19 cellular contexts compared by ENCODE assay signal in the genomic region with DNA sequence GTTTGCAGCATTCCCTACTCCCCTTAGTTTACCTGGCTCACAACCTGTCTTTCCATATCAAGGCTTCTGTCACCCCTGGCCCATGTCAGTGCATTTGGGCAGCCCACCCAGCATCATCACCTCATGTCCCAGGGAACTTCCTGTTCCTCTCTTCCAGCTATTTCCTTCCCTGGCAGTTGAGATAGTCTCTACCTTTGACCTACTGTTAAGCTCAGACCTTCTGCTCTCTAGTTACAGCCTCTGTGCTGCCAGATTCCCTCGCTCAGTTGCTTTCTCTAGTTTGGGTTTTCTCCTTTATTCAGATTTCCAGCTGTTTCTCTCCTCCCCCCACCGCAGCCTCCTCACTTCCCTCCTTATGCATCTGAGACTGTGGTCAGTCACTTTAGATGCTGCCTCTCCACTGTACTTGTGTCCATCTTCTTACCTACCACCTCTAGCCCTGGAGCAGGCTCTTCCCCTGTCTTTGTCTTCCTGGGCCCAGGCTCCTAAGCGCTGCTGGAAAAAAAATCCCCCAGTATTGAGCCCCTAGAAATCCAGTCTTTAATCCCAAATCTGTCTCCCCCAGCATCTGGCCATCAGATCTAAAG. TPM values are rescaled to one million over a fixed set of nuclear protein-coding genes. Genes with fewer than 3 reads are reported as not detected.
DNase-seq lines count a peak whose midpoint lies in the region; ATAC-seq, FAIRE-seq and TF ChIP-seq lines count a peak whose summit lies in the region.
"Had no signal": no experiment of that assay in that cellular context is flagged by ENCODE, and none has a peak within 500 bp of the region (broad histone marks: within the 10 kb centered on the region; RNA-seq: fewer than 3 reads in every experiment).

No MANE protein-coding gene starts in this region.

- peak overlapping the region in 1 of 2 donors; percentile 24 for H3K27ac ChIP-seq in right atrium auricular region
- H3K27ac ChIP-seq in endothelial cell of umbilical vein (ENCODE audit: insufficient read depth, low read depth, low read length), result peak overlapping the region; percentile 34
- no peak overlapping the region for H3K27ac ChIP-seq in mesendoderm (ENCODE audit: low read depth, low read length)
- H3K27ac ChIP-seq in aorta (ENCODE audit: low read depth in 1 of 2, low read length in 2 of 2), result no peak overlapping the region
- H3K27ac ChIP-seq in foreskin keratinocyte, result no peak overlapping the region
- H3K27ac ChIP-seq: A549, tibial nerve had no signal

- H3K4me1 ChIP-seq in right atrium auricular region (peaks cover 0 to 65% of the 10 kb centered on the region in 2 donors), endothelial cell of umbilical vein (ENCODE audit: control insufficient read depth, extremely low read depth, insufficient read depth, low read length) (peaks cover 48% of the 10 kb centered on the region), mesendoderm (ENCODE audit: control insufficient read depth, low read depth, low read length) (no peaks in the 10 kb centered on the region), aorta (ENCODE audit: control insufficient read depth in 1 of 2, insufficient read depth in 2 of 2, low read length in 2 of 2) (peaks cover 4 to 7% of the 10 kb centered on the region in 2 donors), foreskin keratinocyte (peaks cover 31% of the 10 kb centered on the region)
- H3K4me1 ChIP-seq: A549, breast epithelium had no signal

- TF ChIP-seq CTCF in right atrium auricular region (IDR thresholded peaks at IDR 0.05), result no peak
- TF ChIP-seq CTCF in endothelial cell of umbilical vein (IDR thresholded peaks at IDR 0.05; ENCODE audit: extremely low read depth in 1 of 2, insufficient read depth in 1 of 2, low read depth in 1 of 2, low read length in 2 of 2), result no peak
- no peak for TF ChIP-seq CTCF in foreskin keratinocyte (conservative IDR thresholded peaks at IDR 0.05)

- in situ Hi-C loops in ACHN (cut with HindIII; ENCODE audit: low pct_ligation_motif_present, low pct_unique_long_range_greater_than_20kb, low sequenced_read_pairs), result no loop called here

- no peak overlapping the region for H3K9ac ChIP-seq in endothelial cell of umbilical vein (replicated peaks; ENCODE audit: extremely low read depth, insufficient read depth, low read length)
- H3K9ac ChIP-seq in mesendoderm (ENCODE audit: low read length), result no peak overlapping the region

- no peaks in the 10 kb centered on the region for H3K36me3 ChIP-seq in right atrium auricular region
- H3K36me3 ChIP-seq in endothelial cell of umbilical vein (ENCODE audit: control insufficient read depth in 2 of 2, extremely low read depth in 1 of 2, insufficient read depth in 2 of 2, low read length in 2 of 2), result no peaks in the 10 kb centered on the region
- H3K36me3 ChIP-seq in mesendoderm (ENCODE audit: control insufficient read depth, insufficient read depth, low read length), result no peaks in the 10 kb centered on the region
- H3K36me3 ChIP-seq in aorta (ENCODE audit: control insufficient read depth in 1 of 2, insufficient read depth in 2 of 2, low read length in 1 of 2), result no peaks in the 10 kb centered on the region
- H3K36me3 ChIP-seq: breast epithelium, tibial nerve had no signal

- no peak overlapping the region for H2BK5ac ChIP-seq in mesendoderm (ENCODE audit: low read length)

- H2AK5ac ChIP-seq in mesendoderm (ENCODE audit: low read length), result no peak overlapping the region

- peaks cover 28% of the 10 kb centered on the region for H3K4me1 Mint-ChIP-seq in activated CD4-positive, alpha-beta T cell treated with anti-CD3 and anti-CD28 coated beads for 36 hours

- no peak for TF ChIP-seq POLR2A in endothelial cell of umbilical vein (IDR thresholded peaks at IDR 0.05; ENCODE audit: low read depth, low read length)

- H3K36me3 Mint-ChIP-seq in activated CD4-positive, alpha-beta T cell treated with anti-CD3 and anti-CD28 coated beads for 36 hours (ENCODE audit: low read depth), result peaks cover 16% of the 10 kb centered on the region

- DNase-seq in Right ventricle myocardium superior (no peak), right atrium auricular region (ENCODE audit: low spot score) (no peak), endothelial cell of umbilical vein (ENCODE audit: low read depth, low spot score) (peak; percentile 37), mesendoderm (peak; percentile 30), aorta (no peak), foreskin keratinocyte (no peak), ACHN (no peak)
- DNase-seq in activated CD4-positive, alpha-beta T cell treated with anti-CD3 and anti-CD28 coated beads for 36 hours, result no peak
- DNase-seq: activated CD8-positive, alpha-beta T cell treated with anti-CD3 and anti-CD28 coated beads, Interleukin-2, amount 10 ng/mL, durations not matched to agents 7 days and 5 days; activated naive CD8-positive, alpha-beta T cell treated with anti-CD3 and anti-CD28 coated beads for 36 hours; activated T-cell treated with anti-CD3 and anti-CD28 coated beads, Interleukin-2, amount 50 U/mL, for 48 hours; erythroblast; NCI-H1417; NCI-H774; stimulated activated naive CD4-positive, alpha-beta T cell had no signal

- H3K27me3 ChIP-seq in right atrium auricular region, result no peaks in the 10 kb centered on the region
- no peaks in the 10 kb centered on the region for H3K27me3 ChIP-seq in endothelial cell of umbilical vein (ENCODE audit: control insufficient read depth in 2 of 2, insufficient read depth in 2 of 2, low read length in 2 of 2)
- no peaks in the 10 kb centered on the region for H3K27me3 ChIP-seq in mesendoderm (ENCODE audit: insufficient read depth, low read length, poor library complexity)
- H3K27me3 ChIP-seq in aorta (ENCODE audit: control insufficient read depth in 1 of 2, insufficient read depth in 2 of 2, low read length in 1 of 2), result no peaks in the 10 kb centered on the region
- no peaks in the 10 kb centered on the region for H3K27me3 ChIP-seq in foreskin keratinocyte
- H3K27me3 ChIP-seq: breast epithelium, tibial nerve had no signal

- ATAC-seq in Right ventricle myocardium superior (ENCODE audit: poor library complexity) (peak; percentile 43), aorta (ENCODE audit: low FRiP score) (peak; percentile 11), foreskin keratinocyte (no peak)
- ATAC-seq in activated CD4-positive, alpha-beta T cell treated with anti-CD3 and anti-CD28 coated beads for 36 hours, result no peak
- ATAC-seq: A549; activated CD8-positive, alpha-beta T cell treated with anti-CD3 and anti-CD28 coated beads, Interleukin-2, amount 10 ng/mL, durations not matched to agents 7 days and 5 days had no signal

- BruUV-seq in endothelial cell of umbilical vein (replicated peaks; lab: Mats Ljungman, UMichigan), result no TSS peak

- H4K20me1 ChIP-seq in endothelial cell of umbilical vein (replicated peaks; ENCODE audit: control insufficient read depth, extremely low read depth, insufficient read depth, low read length), result no peaks in the 10 kb centered on the region

- no CpG with 5 or more reads among the region's 3 CpGs for WGBS in mesendoderm (ENCODE audit: extremely low coverage, insufficient coverage, low lambda C conversion rate)
- 82 to 85% methylated on average over 3 of the region's 3 CpGs for WGBS in aorta, 2 donors

- dilution Hi-C loops in endothelial cell of umbilical vein (cut with MboI; ENCODE audit: extremely low pct_ligation_motif_present, low sequenced_read_pairs), result no loop called here

- CTCF ChIA-PET in endothelial cell of umbilical vein (lab: Charles Lee), result interaction anchor here (0.7 to 3.1 kb wide), 11 partner anchors 9 to 55 kb away, joined by 3 to 19 read pairs (median 4); no protein-coding TSS in a partner anchor
- CTCF ChIA-PET in activated CD4-positive, alpha-beta T cell treated with anti-CD3 and anti-CD28 coated beads for 36 hours (lab: Charles Lee), result interaction anchor here (0.8 to 1.4 kb wide), 5 partner anchors 7 to 45 kb away, joined by 3 to 4 read pairs (median 3); no protein-coding TSS in a partner anchor

- H3K9me3 ChIP-seq in right atrium auricular region (no peaks in the 10 kb centered on the region), endothelial cell of umbilical vein (replicated peaks; ENCODE audit: control insufficient read depth, insufficient read depth, low read length) (no peaks in the 10 kb centered on the region), aorta (ENCODE audit: control insufficient read depth, low read length) (no peaks in the 10 kb centered on the region)
- H3K9me3 ChIP-seq: A549, breast epithelium, tibial nerve had no signal

- H3K4me2 ChIP-seq in endothelial cell of umbilical vein (ENCODE audit: insufficient read depth, low read length) (peak overlapping the region; percentile 25), mesendoderm (ENCODE audit: low read length) (no peak overlapping the region)
- H3K4me2 ChIP-seq: A549 had no signal

- H2BK15ac ChIP-seq in mesendoderm (replicated peaks; ENCODE audit: low read depth), result no peak overlapping the region

- no peaks in the 10 kb centered on the region for H3K9me1 ChIP-seq in endothelial cell of umbilical vein (replicated peaks; ENCODE audit: control insufficient read depth, extremely low read depth, insufficient read depth, low read length)

- no peak overlapping the region for H3K23ac ChIP-seq in mesendoderm (ENCODE audit: low read length)

- no peak overlapping the region for H3K56ac ChIP-seq in mesendoderm (ENCODE audit: low read length)

- peaks cover 21% of the 10 kb centered on the region for H3K79me1 ChIP-seq in mesendoderm (ENCODE audit: low read length)

- peaks cover 92% of the 10 kb centered on the region for H3K79me2 ChIP-seq in endothelial cell of umbilical vein (ENCODE audit: control insufficient read depth, insufficient read depth, low read length)
- peaks cover 25% of the 10 kb centered on the region for H3K79me2 ChIP-seq in mesendoderm (ENCODE audit: control insufficient read depth, insufficient read depth, low read length)

- H3K27me3 Mint-ChIP-seq in activated CD4-positive, alpha-beta T cell treated with anti-CD3 and anti-CD28 coated beads for 36 hours, result no peaks in the 10 kb centered on the region
- H3K27me3 Mint-ChIP-seq: activated naive CD8-positive, alpha-beta T cell treated with anti-CD3 and anti-CD28 coated beads for 36 hours had no signal

- no peak overlapping the region for H4K5ac ChIP-seq in mesendoderm (ENCODE audit: low read length)

- no peak overlapping the region for H2BK120ac ChIP-seq in mesendoderm (ENCODE audit: low read depth, low read length)

- intact Hi-C loops in Right ventricle myocardium superior (cut with DNase I), result no loop called here
- intact Hi-C loops in endothelial cell of umbilical vein (cut with micrococcal nuclease), result no loop called here
- intact Hi-C loops in aorta (cut with DNase I), result no loop called here
- intact Hi-C loops in activated CD4-positive, alpha-beta T cell treated with anti-CD3 and anti-CD28 coated beads for 36 hours (cut with DNase I, micrococcal nuclease), result no loop called here

- H3K4me3 Mint-ChIP-seq in activated CD4-positive, alpha-beta T cell treated with anti-CD3 and anti-CD28 coated beads for 36 hours, result no peak overlapping the region
- H3K4me3 Mint-ChIP-seq: activated CD8-positive, alpha-beta T cell treated with anti-CD3 and anti-CD28 coated beads, Interleukin-2, amount 10 ng/mL, durations not matched to agents 7 days and 5 days; activated naive CD8-positive, alpha-beta T cell treated with anti-CD3 and anti-CD28 coated beads for 36 hours; nephron had no signal

- H2AFZ ChIP-seq in endothelial cell of umbilical vein (ENCODE audit: low read depth, low read length), result no peak overlapping the region

- no peak overlapping the region for H3K4ac ChIP-seq in mesendoderm (ENCODE audit: low read depth, low read length)

- POLR2A ChIA-PET in endothelial cell of umbilical vein (lab: Charles Lee), result interaction anchor here (0.8 to 2.2 kb wide), 3 partner anchors 13 to 16 kb away, joined by 3 to 4 read pairs (median 4); no protein-coding TSS in a partner anchor
- POLR2A ChIA-PET in activated CD4-positive, alpha-beta T cell treated with anti-CD3 and anti-CD28 coated beads for 36 hours (lab: Charles Lee), result no interaction called here

- no peak overlapping the region for H3K4me3 ChIP-seq in right atrium auricular region
- H3K4me3 ChIP-seq in endothelial cell of umbilical vein (replicated peaks in 1 of 3; ENCODE audit: insufficient read depth in 1 of 3, low read depth in 1 of 3, low read length in 3 of 3), result no peak overlapping the region
- H3K4me3 ChIP-seq in mesendoderm (ENCODE audit: low read length), result no peak overlapping the region
- H3K4me3 ChIP-seq in aorta (ENCODE audit: low read length in 2 of 2), result no peak overlapping the region
- H3K4me3 ChIP-seq: A549, breast epithelium, tibial nerve had no signal

- no peak overlapping the region for H4K8ac ChIP-seq in mesendoderm (ENCODE audit: low read depth, low read length)

- FAIRE-seq in endothelial cell of umbilical vein (lab: Jason Lieb, UNC), result no peak
- FAIRE-seq: A549 had no signal

- H3K18ac ChIP-seq in mesendoderm (ENCODE audit: low read length), result no peak overlapping the region

- H3K9me3 Mint-ChIP-seq in activated CD4-positive, alpha-beta T cell treated with anti-CD3 and anti-CD28 coated beads for 36 hours (ENCODE audit: low read depth), result peaks cover 2% of the 10 kb centered on the region
- H3K9me3 Mint-ChIP-seq: activated naive CD8-positive, alpha-beta T cell treated with anti-CD3 and anti-CD28 coated beads for 36 hours; nephron had no signal

- H3K27ac Mint-ChIP-seq in activated CD4-positive, alpha-beta T cell treated with anti-CD3 and anti-CD28 coated beads for 36 hours, result no peak overlapping the region
- H3K27ac Mint-ChIP-seq: activated CD8-positive, alpha-beta T cell treated with anti-CD3 and anti-CD28 coated beads, Interleukin-2, amount 10 ng/mL, durations not matched to agents 7 days and 5 days; activated naive CD8-positive, alpha-beta T cell treated with anti-CD3 and anti-CD28 coated beads for 36 hours; nephron had no signal

RNA-seq across cellular contexts. Expression of gene PTPN1, which starts 16.3 kb away (rescaled TPM):
- total RNA-seq in Right ventricle myocardium superior (20.1 TPM), right atrium auricular region (10 to 100 TPM; 28.1 to 38.7 TPM), endothelial cell of umbilical vein (57.7 and 64.3 TPM in 2 replicates), aorta (10 to 100 TPM; 31.2 to 51.6 TPM), foreskin keratinocyte (74.3 and 80.5 TPM in 2 replicates)
- polyA plus RNA-seq in endothelial cell of umbilical vein (38.9 and 41.1 TPM in 2 replicates), aorta (10 to 100 TPM; 17.7 to 19.8 TPM), foreskin keratinocyte (48.8 and 49.9 TPM in 2 replicates)
- 46.3 and 46.5 TPM in 2 replicates for polyA plus RNA-seq in endothelial cell of umbilical vein (2011; cell fraction: cytosol; rRNA removed)
- polyA plus RNA-seq in endothelial cell of umbilical vein (2011; cell fraction: nucleus; rRNA removed), result 67.9 and 82.7 TPM in 2 replicates
- 54.6 and 69.0 TPM in 2 replicates for polyA plus RNA-seq in endothelial cell of umbilical vein (2012)
- 38.9 and 47.4 TPM in 2 replicates for polyA minus RNA-seq in endothelial cell of umbilical vein
- polyA minus RNA-seq in endothelial cell of umbilical vein (2011; cell fraction: cytosol; rRNA and poly(A)+ RNA removed), result 14.3 TPM
- 40.9 and 46.0 TPM in 2 replicates for polyA minus RNA-seq in endothelial cell of umbilical vein (2011; cell fraction: nucleus; rRNA and poly(A)+ RNA removed)
- 32.0 TPM for polyA plus RNA-seq in mesendoderm (2013, experiment 1 of 2)
- 31.3 TPM for polyA plus RNA-seq in mesendoderm (2013, experiment 2 of 2)
- 10 to 100 TPM; 79.0 to 92.8 TPM for total RNA-seq in activated CD4-positive, alpha-beta T cell treated with anti-CD3 and anti-CD28 coated beads for 36 hours

Comparison
In these comparisons a context has a peak if more than half of its experiments do, and no peak if none do; other contexts are left out.
1. ATAC-seq: peak in Right ventricle myocardium superior (single experiment) and aorta (single experiment); none in foreskin keratinocyte (single experiment) and activated CD4-positive, alpha-beta T cell treated with anti-CD3 and anti-CD28 coated beads for 36 hours (single experiment).
2. DNase-seq: peak in endothelial cell of umbilical vein (single experiment) and mesendoderm (single experiment); none in Right ventricle myocardium superior (single experiment), right atrium auricular region (single experiment), aorta (0 of 2), foreskin keratinocyte (0 of 2), ACHN (single experiment) and activated CD4-positive, alpha-beta T cell treated with anti-CD3 and anti-CD28 coated beads for 36 hours (single experiment).